In the genomic region with DNA sequence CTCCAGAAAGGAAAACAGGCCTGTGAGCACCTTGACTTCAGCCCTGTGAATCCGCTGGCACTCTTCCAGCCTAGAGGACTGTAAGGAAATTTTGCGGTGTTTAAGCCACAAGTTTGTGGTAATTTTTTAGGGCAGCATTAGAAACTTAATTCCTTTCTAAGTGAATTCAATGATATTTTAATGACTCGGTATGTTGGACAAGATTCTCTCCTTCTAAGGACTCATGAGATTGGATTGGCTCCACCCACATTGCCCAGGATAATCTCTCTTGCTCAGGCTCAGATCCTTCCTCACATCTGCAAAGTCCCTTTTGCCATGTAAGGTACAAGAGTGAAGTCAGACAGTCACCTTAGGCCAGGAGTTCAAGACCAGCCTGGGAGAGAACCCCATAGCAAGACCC, we compare ENCODE assay signal across 22 cellular contexts. TPM values are rescaled to one million over a fixed set of nuclear protein-coding genes. Genes with fewer than 3 reads are reported as not detected.
DNase-seq lines count a peak whose midpoint lies in the region; ATAC-seq and TF ChIP-seq lines count a peak whose summit lies in the region.
"Had no signal": no experiment of that assay in that cellular context is flagged by ENCODE, and none has a peak within 500 bp of the region (broad histone marks: within the 10 kb centered on the region; RNA-seq: fewer than 3 reads in every experiment).

No MANE protein-coding gene starts in this region.

- H3K9ac ChIP-seq in adipocyte (ENCODE audit: low read length), result no peak overlapping the region
- H3K9ac ChIP-seq: KMS-11 had no signal

- DNase-seq in AG20443 (ENCODE audit: low spot score), result peak; percentile 17
- DNase-seq in HFFc6, result peak; percentile 16
- DNase-seq in adipocyte (ENCODE audit: low read depth), result peak; percentile 13
- peak; percentile 1 for DNase-seq in fibroblast of gingiva (ENCODE audit: low read depth)
- DNase-seq in activated T-cell treated with anti-CD3 and anti-CD28 coated beads, Interleukin-2, amount 50 U/mL, for 24 hours, result no peak
- no peak for DNase-seq in NCI-H146 (lab: John Stamatoyannopoulos, UW)
- DNase-seq: AML-193, GF-D8, MV-4-11, NCI-H1105 treated with DMSO at 0.1 percent for 48 hours, NCI-H1694 treated with DMSO at 0.1 percent for 48 hours, NCI-H2107, NCI-H446 treated with DMSO at 0.1 percent for 48 hours, NCI-H526 treated with DMSO at 0.1 percent for 48 hours, SJCRH30, T-cell had no signal

- H3K27ac Mint-ChIP-seq in HFFc6, result no peak overlapping the region
- no peak overlapping the region for H3K27ac Mint-ChIP-seq in activated T-cell treated with anti-CD3 and anti-CD28 coated beads, Interleukin-2, amount 50 U/mL, for 24 hours
- H3K27ac Mint-ChIP-seq: T-cell had no signal

- no peak overlapping the region for H3K4me3 ChIP-seq in adipocyte (ENCODE audit: low read length)
- H3K4me3 ChIP-seq: SJCRH30 had no signal

- H3K36me3 Mint-ChIP-seq in HFFc6 (ENCODE audit: low read depth), result no peaks in the 10 kb centered on the region
- no peaks in the 10 kb centered on the region for H3K36me3 Mint-ChIP-seq in activated T-cell treated with anti-CD3 and anti-CD28 coated beads, Interleukin-2, amount 50 U/mL, for 24 hours (ENCODE audit: low read depth)
- H3K36me3 Mint-ChIP-seq: T-cell had no signal

- no peak for TF ChIP-seq CTCF in HFFc6 (IDR thresholded peaks at IDR 0.05)

- ATAC-seq in HG02938 (IDR thresholded peaks at IDR 0.05; ENCODE audit: unreplicated experiment) (no peak), GM19452 (IDR thresholded peaks at IDR 0.05; ENCODE audit: unreplicated experiment) (no peak)
- ATAC-seq: T-cell had no signal

- peaks cover 26% of the 10 kb centered on the region for H3K27me3 Mint-ChIP-seq in HFFc6 (ENCODE audit: insufficient read depth)
- H3K27me3 Mint-ChIP-seq in activated T-cell treated with anti-CD3 and anti-CD28 coated beads, Interleukin-2, amount 50 U/mL, for 24 hours, result peaks cover 9% of the 10 kb centered on the region

- H3K4me3 Mint-ChIP-seq in HFFc6, result no peak overlapping the region
- no peak overlapping the region for H3K4me3 Mint-ChIP-seq in activated T-cell treated with anti-CD3 and anti-CD28 coated beads, Interleukin-2, amount 50 U/mL, for 24 hours
- H3K4me3 Mint-ChIP-seq: T-cell had no signal

- peaks cover 4% of the 10 kb centered on the region for H3K4me1 ChIP-seq in adipocyte (ENCODE audit: control insufficient read depth, insufficient read depth, low read length)
- H3K4me1 ChIP-seq: SJCRH30 had no signal

- no peaks in the 10 kb centered on the region for H3K27me3 ChIP-seq in adipocyte (replicated peaks; ENCODE audit: control insufficient read depth, insufficient read depth, low read length)
- H3K27me3 ChIP-seq: SJCRH30 had no signal

- no peaks in the 10 kb centered on the region for H3K9me3 Mint-ChIP-seq in HFFc6
- no peaks in the 10 kb centered on the region for H3K9me3 Mint-ChIP-seq in activated T-cell treated with anti-CD3 and anti-CD28 coated beads, Interleukin-2, amount 50 U/mL, for 24 hours
- H3K9me3 Mint-ChIP-seq: T-cell had no signal

- no peaks in the 10 kb centered on the region for H3K36me3 ChIP-seq in adipocyte (ENCODE audit: control insufficient read depth, insufficient read depth, low read length, severe bottlenecking)
- H3K36me3 ChIP-seq: SJCRH30 had no signal

- H3K9me3 ChIP-seq in adipocyte (ENCODE audit: control insufficient read depth, low read length), result no peaks in the 10 kb centered on the region
- H3K9me3 ChIP-seq: SJCRH30 had no signal

- H3K4me1 Mint-ChIP-seq in HFFc6 (ENCODE audit: low read depth), result peaks cover 5% of the 10 kb centered on the region
- peaks cover 5% of the 10 kb centered on the region for H3K4me1 Mint-ChIP-seq in activated T-cell treated with anti-CD3 and anti-CD28 coated beads, Interleukin-2, amount 50 U/mL, for 24 hours (ENCODE audit: low read depth)
- H3K4me1 Mint-ChIP-seq: T-cell had no signal

RNA-seq across cellular contexts. Expression of a gene that starts 4.4 kb away (rescaled TPM):
- not detected for total RNA-seq in HFFc6 (2021; fragmentation: NEBNext Ultra II Directional; extraction: Animal tissue kit (Norgen Biotek cat#: 25700))
- total RNA-seq: A673, Daoy, HT1080, SJCRH30, T-cell had no signal

Comparison
In these comparisons a context has a peak if more than half of its experiments do, and no peak if none do; other contexts are left out.
1. DNase-seq: peak in AG20443 (single experiment), HFFc6 (single experiment), adipocyte (single experiment) and fibroblast of gingiva (single experiment); none in activated T-cell treated with anti-CD3 and anti-CD28 coated beads, Interleukin-2, amount 50 U/mL, for 24 hours (single experiment) and NCI-H146 (single experiment).